In the genomic region with DNA sequence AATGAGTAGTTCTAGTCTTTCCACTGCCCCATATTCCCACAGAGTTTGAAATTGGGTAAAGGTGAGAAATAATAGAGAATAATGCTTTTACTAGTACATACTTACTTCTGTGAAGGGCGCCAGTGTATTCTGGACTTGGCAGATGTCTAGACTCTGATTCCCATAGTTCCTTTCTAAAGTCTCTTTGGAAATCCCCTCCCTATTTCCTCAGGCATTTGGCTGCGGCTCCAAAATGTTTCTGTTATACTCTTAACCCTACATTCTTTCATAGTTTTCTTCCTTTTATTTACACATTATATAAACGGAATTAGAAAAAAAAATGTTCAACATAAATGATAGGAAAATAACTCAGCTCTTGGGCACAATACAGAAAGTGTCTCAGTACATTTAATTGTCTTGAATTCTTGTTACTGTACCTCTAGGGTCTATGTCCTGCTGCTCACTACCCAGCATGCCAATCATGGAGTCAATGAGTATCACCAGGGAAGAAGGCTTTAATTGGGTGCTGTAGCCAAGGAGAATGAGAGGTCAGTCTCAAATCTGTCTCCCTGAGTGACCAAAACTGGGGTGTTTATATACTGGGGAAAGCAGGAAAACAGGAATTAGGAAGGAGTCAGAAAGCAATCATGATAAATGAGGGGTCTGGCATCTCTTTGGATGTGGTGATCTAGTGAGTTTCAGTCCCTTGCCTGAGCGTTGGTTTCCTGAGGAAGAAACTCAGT, we compare ENCODE assay signal across 2 cellular contexts.
TF ChIP-seq lines count a peak whose summit lies in the region.

No MANE protein-coding gene starts in this region.

TF ChIP-seq in IMR-90, 13 proteins besides CTCF, POLR2A, EP300 and RAD21:
- TF ChIP-seq FOS (IDR thresholded peaks at IDR 0.05; ENCODE audit: low read depth, low read length), result no peak
- TF ChIP-seq MAFK (IDR thresholded peaks at IDR 0.05; ENCODE audit: low read depth, low read length), result no peak
- no peak for TF ChIP-seq BHLHE40 (IDR thresholded peaks at IDR 0.05; ENCODE audit: low read depth, low read length)
- no peak for TF ChIP-seq NFE2L2 (IDR thresholded peaks at IDR 0.05; ENCODE audit: low read depth, low read length)
- TF ChIP-seq CHD1 (IDR thresholded peaks at IDR 0.05; ENCODE audit: low read depth, low read length), result no peak
- no peak for TF ChIP-seq RCOR1 (IDR thresholded peaks at IDR 0.05; ENCODE audit: insufficient replicate concordance, low read length)
- no peak for TF ChIP-seq MXI1 (IDR thresholded peaks at IDR 0.05; ENCODE audit: borderline replicate concordance, low read depth, low read length)
- TF ChIP-seq SMC3 (IDR thresholded peaks at IDR 0.05; ENCODE audit: low read depth, low read length), result no peak
- TF ChIP-seq, protein P1, sequence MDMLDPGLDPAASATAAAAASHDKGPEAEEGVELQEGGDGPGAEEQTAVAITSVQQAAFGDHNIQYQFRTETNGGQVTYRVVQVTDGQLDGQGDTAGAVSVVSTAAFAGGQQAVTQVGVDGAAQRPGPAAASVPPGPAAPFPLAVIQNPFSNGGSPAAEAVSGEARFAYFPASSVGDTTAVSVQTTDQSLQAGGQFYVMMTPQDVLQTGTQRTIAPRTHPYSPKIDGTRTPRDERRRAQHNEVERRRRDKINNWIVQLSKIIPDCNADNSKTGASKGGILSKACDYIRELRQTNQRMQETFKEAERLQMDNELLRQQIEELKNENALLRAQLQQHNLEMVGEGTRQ (IDR thresholded peaks at IDR 0.05; ENCODE audit: low read depth, low read length), result no peak
- TF ChIP-seq, protein P2, sequence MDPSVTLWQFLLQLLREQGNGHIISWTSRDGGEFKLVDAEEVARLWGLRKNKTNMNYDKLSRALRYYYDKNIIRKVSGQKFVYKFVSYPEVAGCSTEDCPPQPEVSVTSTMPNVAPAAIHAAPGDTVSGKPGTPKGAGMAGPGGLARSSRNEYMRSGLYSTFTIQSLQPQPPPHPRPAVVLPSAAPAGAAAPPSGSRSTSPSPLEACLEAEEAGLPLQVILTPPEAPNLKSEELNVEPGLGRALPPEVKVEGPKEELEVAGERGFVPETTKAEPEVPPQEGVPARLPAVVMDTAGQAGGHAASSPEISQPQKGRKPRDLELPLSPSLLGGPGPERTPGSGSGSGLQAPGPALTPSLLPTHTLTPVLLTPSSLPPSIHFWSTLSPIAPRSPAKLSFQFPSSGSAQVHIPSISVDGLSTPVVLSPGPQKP (IDR thresholded peaks at IDR 0.05; ENCODE audit: borderline replicate concordance, low read depth, low read length), result no peak
- TF ChIP-seq MAZ (IDR thresholded peaks at IDR 0.05; ENCODE audit: borderline replicate concordance, low read depth, low read length), result no peak
- no peak for TF ChIP-seq CEBPB (IDR thresholded peaks at IDR 0.05; ENCODE audit: low read depth, low read length)
- no peak for TF ChIP-seq RFX5 (IDR thresholded peaks at IDR 0.05; ENCODE audit: low read depth, low read length)

TF ChIP-seq in endothelial cell of umbilical vein, 7 proteins besides CTCF, POLR2A, EP300 and RAD21:
- TF ChIP-seq MYC (IDR thresholded peaks at IDR 0.05; ENCODE audit: low read depth, low read length), result no peak
- TF ChIP-seq, protein P3, sequence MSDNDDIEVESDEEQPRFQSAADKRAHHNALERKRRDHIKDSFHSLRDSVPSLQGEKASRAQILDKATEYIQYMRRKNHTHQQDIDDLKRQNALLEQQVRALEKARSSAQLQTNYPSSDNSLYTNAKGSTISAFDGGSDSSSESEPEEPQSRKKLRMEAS (IDR thresholded peaks at IDR 0.05; ENCODE audit: insufficient read depth, insufficient read length), result no peak
- no peak for TF ChIP-seq GATA2 (IDR thresholded peaks at IDR 0.05; ENCODE audit: insufficient read depth, insufficient read length, low read depth, low read length)
- TF ChIP-seq POLR2AphosphoS5 (IDR thresholded peaks at IDR 0.05; ENCODE audit: insufficient read depth, low read depth, low read length), result no peak
- TF ChIP-seq EZH2 (IDR thresholded peaks at IDR 0.05; ENCODE audit: borderline replicate concordance, low read depth, low read length, severe bottlenecking), result no peak
- TF ChIP-seq JUN (IDR thresholded peaks at IDR 0.05; ENCODE audit: borderline replicate concordance, insufficient read depth, insufficient read length, low read depth), result no peak
- no peak for TF ChIP-seq FOS (IDR thresholded peaks at IDR 0.05; ENCODE audit: borderline replicate concordance, insufficient read depth, low read length)
